Comparison of ENCODE assay signal across 25 cellular contexts in the genomic region with DNA sequence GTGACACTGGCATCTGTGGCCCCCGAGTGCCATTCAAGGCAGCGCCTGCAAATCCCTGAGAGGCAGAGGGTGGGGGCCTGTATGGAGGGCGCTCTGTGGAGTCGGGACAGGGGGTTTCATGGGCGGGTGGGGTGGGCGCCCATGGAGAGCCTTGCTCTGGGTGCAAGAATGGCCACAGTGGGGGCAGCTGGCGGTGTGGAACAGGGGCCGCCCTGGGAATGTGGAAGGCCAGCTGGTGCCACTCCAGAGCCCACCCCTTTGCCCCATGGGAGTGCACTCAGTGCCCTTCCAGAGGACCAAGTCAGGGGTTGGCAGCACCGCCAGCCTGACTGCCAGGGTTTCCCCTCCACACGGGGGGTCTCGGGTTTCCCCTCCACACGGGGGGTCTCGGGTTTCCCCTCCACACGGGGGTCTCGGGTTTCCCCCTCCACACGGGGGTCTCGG. TPM values are rescaled to one million over a fixed set of nuclear protein-coding genes. Genes with fewer than 3 reads are reported as not detected.
A peak's percentile ranks its signal among the peaks of the same experiment; 100 is the strongest.
DNase-seq lines count a peak whose midpoint lies in the region; ATAC-seq and TF ChIP-seq lines count a peak whose summit lies in the region.
"Had no signal": no experiment of that assay in that cellular context is flagged by ENCODE, and none has a peak within 500 bp of the region (broad histone marks: within the 10 kb centered on the region; RNA-seq: fewer than 3 reads in every experiment).

No MANE protein-coding gene starts in this region.

- H3K9me3 ChIP-seq in BLaER1 treated with 17β-estradiol and CSF1 and Interleukin-3, amounts not matched to agents 10 nM and 100 nM (replicated peaks in 1 of 11) = no peaks in the 10 kb centered on the region; a peak in 1 of 22 replicates
- no peaks in the 10 kb centered on the region for H3K9me3 ChIP-seq in neural progenitor cell (ENCODE audit: low read depth)
- H3K9me3 ChIP-seq: colonic mucosa, heart left ventricle had no signal

- H3F3A ChIP-seq in neural progenitor cell (ENCODE audit: low read depth) = peaks cover 9% of the 10 kb centered on the region

- intact Hi-C loops in activated B cell treated with CpG ODN at 0.5 μM for 24 hours (cut with micrococcal nuclease) = no loop called here
- intact Hi-C loops in sciatic nerve (cut with DNase I) = no loop called here

- peaks cover 13 to 69% (median 43%) of the 10 kb centered on the region in 10 experiments for H3K4me1 ChIP-seq in BLaER1 treated with 17β-estradiol and CSF1 and Interleukin-3, amounts not matched to agents 10 nM and 100 nM
- peaks cover 7% of the 10 kb centered on the region for H3K4me1 ChIP-seq in neural progenitor cell
- H3K4me1 ChIP-seq: colonic mucosa had no signal

- ATAC-seq in GM18907 (IDR thresholded peaks at IDR 0.05; ENCODE audit: unreplicated experiment) = peak; percentile 34
- ATAC-seq in activated B cell treated with CpG ODN at 0.5 μM for 24 hours (ENCODE audit: low read depth) = peak; percentile 53
- no peak for ATAC-seq in activated naive CD8-positive, alpha-beta T cell treated with anti-CD3 and anti-CD28 coated beads, Interleukin-2, amount 50 U/mL, for 24 hours
- no peak for ATAC-seq in sciatic nerve
- ATAC-seq: activated naive CD4-positive, alpha-beta T cell treated with anti-CD3 and anti-CD28 coated beads, Interleukin-2, amount 50 U/mL, for 72 hours; WTC11 had no signal

- 0 out of 22 replicates have a peak overlapping the region, but pooled peaks of 2 of the 11 experiments have one; percentile 25 to 34 for H3K9ac ChIP-seq in BLaER1 treated with 17β-estradiol and CSF1 and Interleukin-3, amounts not matched to agents 10 nM and 100 nM
- no peak overlapping the region for H3K9ac ChIP-seq in neural progenitor cell

- peak overlapping the region; percentile 30 to 97 (median 90) for H3K4me2 ChIP-seq in BLaER1 treated with 17β-estradiol and CSF1 and Interleukin-3, amounts not matched to agents 10 nM and 100 nM
- H3K4me2 ChIP-seq in neural progenitor cell = no peak overlapping the region

- peak overlapping the region; percentile 36 for H3K4me3 Mint-ChIP-seq in activated B cell treated with CpG ODN at 0.5 μM for 24 hours
- H3K4me3 Mint-ChIP-seq in neural progenitor cell = peak overlapping the region; percentile 51
- H3K4me3 Mint-ChIP-seq in activated naive CD8-positive, alpha-beta T cell treated with anti-CD3 and anti-CD28 coated beads, Interleukin-2, amount 50 U/mL, for 24 hours = no peak overlapping the region
- H3K4me3 Mint-ChIP-seq: activated CD4-positive, alpha-beta memory T cell treated with anti-CD3 and anti-CD28 coated beads, Interleukin-2, amount 10 ng/mL, durations not matched to agents 7 days and 5 days; WTC11 had no signal

- H3K36me3 ChIP-seq in BLaER1 treated with 17β-estradiol and CSF1 and Interleukin-3, amounts not matched to agents 10 nM and 100 nM = peaks cover 0 to 50% (median 21%) of the 10 kb centered on the region in 11 experiments; a peak in 17 of 22 replicates
- no peaks in the 10 kb centered on the region for H3K36me3 ChIP-seq in neural progenitor cell
- H3K36me3 ChIP-seq: colonic mucosa had no signal

- POLR2A ChIA-PET in activated B cell treated with CpG ODN at 0.5 μM for 24 hours (lab: Charles Lee) = no interaction called here

- no peak for DNase-seq in activated B cell treated with CpG ODN at 0.5 μM for 24 hours
- DNase-seq in neural progenitor cell (ENCODE audit: low spot score) = no peak
- DNase-seq in activated naive CD8-positive, alpha-beta T cell treated with anti-CD3 and anti-CD28 coated beads, Interleukin-2, amount 50 U/mL, for 24 hours = no peak
- no peak for DNase-seq in C1 segment of cervical spinal cord (lab: John Stamatoyannopoulos, UW)
- no peak for DNase-seq in sciatic nerve (ENCODE audit: low spot score)
- DNase-seq: activated CD4-positive, alpha-beta memory T cell treated with anti-CD3 and anti-CD28 coated beads, Interleukin-2, amount 10 ng/mL, durations not matched to agents 7 days and 5 days; activated CD8-positive, alpha-beta memory T cell treated with anti-CD3 and anti-CD28 coated beads, Interleukin-2, amount 50 U/mL, for 48 hours; aorta; colonic mucosa; DMS153; effector CD8-positive, alpha-beta T cell; HCEC 1CT; mammary epithelial cell; NCI-H1048; NCI-H187; nucleus accumbens; stimulated activated CD4-positive, alpha-beta T cell treated with anti-CD3 and anti-CD28 coated beads, Interleukin-1b, Interleukin-23, amount 100 ng/mL, for 48 hours had no signal

- H3K4me1 Mint-ChIP-seq in activated B cell treated with CpG ODN at 0.5 μM for 24 hours (peaks cover 34% of the 10 kb centered on the region), neural progenitor cell (peaks cover 20% of the 10 kb centered on the region)
- peaks cover 33% of the 10 kb centered on the region for H3K4me1 Mint-ChIP-seq in activated naive CD8-positive, alpha-beta T cell treated with anti-CD3 and anti-CD28 coated beads, Interleukin-2, amount 50 U/mL, for 24 hours
- H3K4me1 Mint-ChIP-seq: WTC11 had no signal

- no peaks in the 10 kb centered on the region for H3K79me2 ChIP-seq in neural progenitor cell (ENCODE audit: low read depth)

- H3K36me3 Mint-ChIP-seq in activated B cell treated with CpG ODN at 0.5 μM for 24 hours (ENCODE audit: low read depth) (peaks cover 23% of the 10 kb centered on the region), neural progenitor cell (peaks cover 13% of the 10 kb centered on the region)
- H3K36me3 Mint-ChIP-seq in activated naive CD8-positive, alpha-beta T cell treated with anti-CD3 and anti-CD28 coated beads, Interleukin-2, amount 50 U/mL, for 24 hours (ENCODE audit: low read depth) = peaks cover 18% of the 10 kb centered on the region
- H3K36me3 Mint-ChIP-seq: activated naive CD4-positive, alpha-beta T cell treated with anti-CD3 and anti-CD28 coated beads, Interleukin-2, amount 50 U/mL, for 72 hours; WTC11 had no signal

- H3K27ac Mint-ChIP-seq in activated B cell treated with CpG ODN at 0.5 μM for 24 hours (no peak overlapping the region), neural progenitor cell (peak overlapping the region; percentile 22)
- no peak overlapping the region for H3K27ac Mint-ChIP-seq in activated naive CD8-positive, alpha-beta T cell treated with anti-CD3 and anti-CD28 coated beads, Interleukin-2, amount 50 U/mL, for 24 hours
- H3K27ac Mint-ChIP-seq: activated CD4-positive, alpha-beta memory T cell treated with anti-CD3 and anti-CD28 coated beads, Interleukin-2, amount 10 ng/mL, durations not matched to agents 7 days and 5 days; activated T-helper 2 cell treated with anti-CD3 and anti-CD28 coated beads, Interferon-gamma antibody, Interleukin-2, Interleukin-4, amounts not matched to agents 10 μg/mL and 5 μg/mL and 100 μg/mL, durations not matched to agents 14 hours and 24 hours and 36 hours had no signal

- 0 out of 20 replicates have a peak overlapping the region, but pooled peaks of 3 of the 10 experiments have one; percentile 2 to 16 (median 7) for H3K4me3 ChIP-seq in BLaER1 treated with 17β-estradiol and CSF1 and Interleukin-3, amounts not matched to agents 10 nM and 100 nM
- H3K4me3 ChIP-seq in neural progenitor cell = no peak overlapping the region
- H3K4me3 ChIP-seq: cardiac muscle cell, colonic mucosa, heart left ventricle, skin epidermis had no signal

- no peak for TF ChIP-seq CTCF in activated B cell treated with CpG ODN at 0.5 μM for 24 hours (IDR thresholded peaks at IDR 0.05)
- TF ChIP-seq CTCF in neural progenitor cell (IDR thresholded peaks at IDR 0.05) = no peak

- no peaks in the 10 kb centered on the region for H3K9me3 Mint-ChIP-seq in activated B cell treated with CpG ODN at 0.5 μM for 24 hours
- no peaks in the 10 kb centered on the region for H3K9me3 Mint-ChIP-seq in neural progenitor cell
- peaks cover 7% of the 10 kb centered on the region for H3K9me3 Mint-ChIP-seq in activated naive CD8-positive, alpha-beta T cell treated with anti-CD3 and anti-CD28 coated beads, Interleukin-2, amount 50 U/mL, for 24 hours
- H3K9me3 Mint-ChIP-seq: activated CD4-positive, alpha-beta memory T cell treated with anti-CD3 and anti-CD28 coated beads, Interleukin-2, amount 10 ng/mL, durations not matched to agents 7 days and 5 days; activated T-helper 2 cell treated with anti-CD3 and anti-CD28 coated beads, Interferon-gamma antibody, Interleukin-2, Interleukin-4, amounts not matched to agents 10 μg/mL and 5 μg/mL and 100 μg/mL, durations not matched to agents 14 hours and 24 hours and 36 hours; WTC11 had no signal

- peaks cover 81 to 99% (median 94%) of the 10 kb centered on the region in 11 experiments for H4K20me1 ChIP-seq in BLaER1 treated with 17β-estradiol and CSF1 and Interleukin-3, amounts not matched to agents 10 nM and 100 nM
- no peaks in the 10 kb centered on the region for H4K20me1 ChIP-seq in neural progenitor cell (ENCODE audit: low read depth)

- CTCF ChIA-PET in activated B cell treated with CpG ODN at 0.5 μM for 24 hours (lab: Charles Lee) = no interaction called here

- H3K27ac ChIP-seq in BLaER1 treated with 17β-estradiol and CSF1 and Interleukin-3, amounts not matched to agents 10 nM and 100 nM = no peak overlapping the region
- no peak overlapping the region for H3K27ac ChIP-seq in neural progenitor cell
- H3K27ac ChIP-seq: cardiac muscle cell, colonic mucosa, skin epidermis had no signal

- peaks cover 42 to 82% (median 62%) of the 10 kb centered on the region in 11 experiments for H3K27me3 ChIP-seq in BLaER1 treated with 17β-estradiol and CSF1 and Interleukin-3, amounts not matched to agents 10 nM and 100 nM
- no peaks in the 10 kb centered on the region for H3K27me3 ChIP-seq in neural progenitor cell
- H3K27me3 ChIP-seq: cardiac muscle cell, colonic mucosa, heart left ventricle had no signal

- H2AFZ ChIP-seq in neural progenitor cell (replicated peaks) = no peak overlapping the region

- H3K27me3 Mint-ChIP-seq in activated B cell treated with CpG ODN at 0.5 μM for 24 hours (no peaks in the 10 kb centered on the region), neural progenitor cell (ENCODE audit: insufficient read depth, low read depth) (no peaks in the 10 kb centered on the region)
- no peaks in the 10 kb centered on the region for H3K27me3 Mint-ChIP-seq in activated naive CD8-positive, alpha-beta T cell treated with anti-CD3 and anti-CD28 coated beads, Interleukin-2, amount 50 U/mL, for 24 hours
- H3K27me3 Mint-ChIP-seq: activated CD4-positive, alpha-beta memory T cell treated with anti-CD3 and anti-CD28 coated beads, Interleukin-2, amount 10 ng/mL, durations not matched to agents 7 days and 5 days had no signal

RNA-seq across cellular contexts. Expression of gene TRAPPC10, which starts 55.0 kb away (rescaled TPM):
- 77.8 and 96.0 TPM in 2 replicates for total RNA-seq in activated B cell treated with CpG ODN at 0.5 μM for 24 hours
- total RNA-seq in neural progenitor cell (ENCODE audit: low replicate concordance) = 19.8 and 23.2 TPM in 2 replicates
- total RNA-seq in sciatic nerve = 55.1 TPM

Comparison
In these comparisons a context has a peak if more than half of its experiments do, and no peak if none do; other contexts are left out.
1. ATAC-seq: peak in GM18907 (single experiment) and activated B cell treated with CpG ODN at 0.5 μM for 24 hours (single experiment); none in activated naive CD8-positive, alpha-beta T cell treated with anti-CD3 and anti-CD28 coated beads, Interleukin-2, amount 50 U/mL, for 24 hours (single experiment) and sciatic nerve (single experiment).